8 cellular contexts compared by ENCODE assay signal in genomic region chr2:202849343-202849742, GRCh38. TPM values are rescaled to one million over a fixed set of nuclear protein-coding genes. Genes with fewer than 3 reads are reported as not detected.
DNase-seq lines count a peak whose midpoint lies in the region; ATAC-seq, FAIRE-seq and TF ChIP-seq lines count a peak whose summit lies in the region.
"Not testable (repeated sequence)": the region's sequence is repeated elsewhere in the genome, so short reads cannot be mapped to it uniquely, and the experiment has no call there.

No MANE protein-coding gene starts in this region.

- 14% methylated on average over 2 of the region's 3 CpGs for WGBS in K562 (ENCODE audit: insufficient coverage, low coverage, missing lambda C conversion rate)

- in situ Hi-C loops in K562 (cut with MboI) = not testable (repeated sequence)

- DNase-seq in GM23338 (ENCODE audit: low spot score); WTC11 (ENCODE audit: low spot score); K562 (ENCODE audit: extremely low read depth in 1 of 4, low spot score in 3 of 4); osteoblast (ENCODE audit: insufficient read length, low spot score, missing footprints): not testable (repeated sequence)

- peak overlapping the region in 8 of 11 experiments; percentile 43 to 72 (median 60); a peak in 14 of 22 replicates for H3K27ac ChIP-seq in BLaER1 treated with 17β-estradiol and CSF1 and Interleukin-3, amounts not matched to agents 10 nM and 100 nM
- H3K27ac ChIP-seq in GM23338 (ENCODE audit: low read depth); OCI-LY1 (ENCODE audit: low read depth, low read length, poor library complexity, severe bottlenecking); K562 (ENCODE audit: extremely low read depth, low read depth, low read length); osteoblast (ENCODE audit: low read depth, low read length): not testable (repeated sequence)
- peak overlapping the region; percentile 44 for H3K27ac ChIP-seq in KOPT-K1 (ENCODE audit: low read depth, low read length, poor library complexity, severe bottlenecking)

- H3K9me3 Mint-ChIP-seq in GM23338, WTC11: not testable (repeated sequence)

- intact Hi-C loops in K562 (cut with micrococcal nuclease) = not testable (repeated sequence)

- not testable (repeated sequence) for TF ChIP-seq EP300 in K562 (IDR thresholded peaks at IDR 0.05; ENCODE audit: low read length)

- not testable (repeated sequence) for H3K27me3 ChIP-seq in BLaER1 treated with 17β-estradiol and CSF1 and Interleukin-3, amounts not matched to agents 10 nM and 100 nM; GM23338 (ENCODE audit: insufficient read depth); OCI-LY1 (ENCODE audit: insufficient read depth, low read length); K562 (ENCODE audit: control insufficient read depth in 2 of 2, insufficient read depth in 2 of 2, low read length in 2 of 2); iPS-15b (ENCODE audit: control insufficient read depth, insufficient read depth, low read length); osteoblast (ENCODE audit: insufficient read depth, low read length)

- CTCF ChIA-PET in WTC11 (lab: Charles Lee); K562 (lab: Yijun Ruan, JAX; ENCODE audit: low intra/inter-chr PET ratio): not testable (repeated sequence)

- BruUV-seq in K562 (replicated peaks; lab: Mats Ljungman, UMichigan) = not testable (repeated sequence)

- not testable (repeated sequence) for FAIRE-seq in K562 (lab: Jason Lieb, UNC)

- H3K9me2 ChIP-seq in GM23338 (ENCODE audit: insufficient read depth); OCI-LY1 (ENCODE audit: low read depth, low read length): not testable (repeated sequence)

- not testable (repeated sequence) for H3K9me3 ChIP-seq in BLaER1 treated with 17β-estradiol and CSF1 and Interleukin-3, amounts not matched to agents 10 nM and 100 nM (replicated peaks in 1 of 11); KOPT-K1 (ENCODE audit: insufficient read depth, low read length, poor library complexity, severe bottlenecking); OCI-LY1 (ENCODE audit: low read length); K562 (replicated peaks; ENCODE audit: control insufficient read depth, insufficient read depth, low read depth, low read length); iPS-15b (ENCODE audit: control insufficient read depth, insufficient read depth, low read length); osteoblast (ENCODE audit: low read depth, low read length)

- H3K4me1 Mint-ChIP-seq in GM23338, WTC11: not testable (repeated sequence)

- H3F3A ChIP-seq in GM23338 (replicated peaks; ENCODE audit: low read depth); OCI-LY1 (ENCODE audit: insufficient read depth, low read length): not testable (repeated sequence)

- H2AFZ ChIP-seq in GM23338; OCI-LY1 (ENCODE audit: low read length): not testable (repeated sequence)
- peak overlapping the region; percentile 79 for H2AFZ ChIP-seq in K562 (ENCODE audit: low read depth, low read length)
- peak overlapping the region; percentile 68 for H2AFZ ChIP-seq in osteoblast (ENCODE audit: low read length)

- POLR2A ChIA-PET in WTC11 (lab: Charles Lee) = not testable (repeated sequence)
- POLR2A ChIA-PET in K562 (lab: Yijun Ruan, JAX) = interaction anchor here (0.6 kb wide), 1 partner anchor 393 kb away, joined by 3 read pairs; no protein-coding TSS in a partner anchor

- H4K20me1 ChIP-seq in BLaER1 treated with 17β-estradiol and CSF1 and Interleukin-3, amounts not matched to agents 10 nM and 100 nM; GM23338 (replicated peaks; ENCODE audit: insufficient read depth); OCI-LY1 (ENCODE audit: insufficient read depth, low read length); K562 (replicated peaks; ENCODE audit: control insufficient read depth, insufficient read depth, low read length); osteoblast (ENCODE audit: insufficient read depth, low read length): not testable (repeated sequence)

- TF ChIP-seq CTCF in GM23338 (conservative IDR thresholded peaks at IDR 0.05; ENCODE audit: low read depth in 2 of 2); OCI-LY1 (IDR thresholded peaks at IDR 0.05; ENCODE audit: low read length); WTC11 (IDR thresholded peaks at IDR 0.05); K562 (IDR thresholded peaks at IDR 0.05 in 2 of 3, conservative IDR thresholded peaks at IDR 0.05 in 1 of 3; ENCODE audit: insufficient read depth in 2 of 3, low read depth in 1 of 3, low read length in 3 of 3); osteoblast (IDR thresholded peaks at IDR 0.05; ENCODE audit: extremely low read depth, low read depth, low read length): not testable (repeated sequence)

- not testable (repeated sequence) for H3K36me3 ChIP-seq in BLaER1 treated with 17β-estradiol and CSF1 and Interleukin-3, amounts not matched to agents 10 nM and 100 nM; GM23338 (ENCODE audit: insufficient read depth); KOPT-K1 (ENCODE audit: insufficient read depth, low read length); OCI-LY1 (ENCODE audit: insufficient read depth, low read length); K562 (ENCODE audit: control insufficient read depth, insufficient read depth, low read length); iPS-15b (ENCODE audit: control insufficient read depth, insufficient read depth, low read length); osteoblast (ENCODE audit: insufficient read depth, low read length)

- peak overlapping the region in 3 of 11 experiments; percentile 9 to 35 (median 31); a peak in 4 of 22 replicates for H3K9ac ChIP-seq in BLaER1 treated with 17β-estradiol and CSF1 and Interleukin-3, amounts not matched to agents 10 nM and 100 nM
- not testable (repeated sequence) for H3K9ac ChIP-seq in OCI-LY1 (ENCODE audit: low read length); K562 (ENCODE audit: insufficient read depth in 1 of 2, low read depth in 2 of 2, low read length in 2 of 2)
- H3K9ac ChIP-seq in iPS-15b (ENCODE audit: low read depth, low read length) = peak overlapping the region; percentile 24

- not testable (repeated sequence) for H3K36me3 Mint-ChIP-seq in GM23338 (ENCODE audit: low read depth); WTC11

- not testable (repeated sequence) for H3K4me3 ChIP-seq in BLaER1 treated with 17β-estradiol and CSF1 and Interleukin-3, amounts not matched to agents 10 nM and 100 nM; GM23338; OCI-LY1 (ENCODE audit: low read depth, low read length, poor library complexity, severe bottlenecking); K562; iPS-15b (ENCODE audit: low read depth, low read length); osteoblast (ENCODE audit: insufficient read depth, low read length)

- not testable (repeated sequence) for H3K27ac Mint-ChIP-seq in GM23338, WTC11

- H3K9me1 ChIP-seq in K562 (ENCODE audit: control insufficient read depth, insufficient read depth, low read length) = not testable (repeated sequence)

- H3K4me1 ChIP-seq in BLaER1 treated with 17β-estradiol and CSF1 and Interleukin-3, amounts not matched to agents 10 nM and 100 nM = peaks cover 6 to 17% (median 12%) of the 10 kb centered on the region in 10 experiments; a peak in 15 of 20 replicates
- H3K4me1 ChIP-seq in GM23338 (ENCODE audit: insufficient read depth); K562 (replicated peaks in 1 of 2; ENCODE audit: control insufficient read depth in 2 of 2, insufficient read depth in 2 of 2, low read length in 2 of 2); iPS-15b (ENCODE audit: control insufficient read depth, insufficient read depth, low read length); osteoblast (ENCODE audit: insufficient read depth, low read length): not testable (repeated sequence)
- H3K4me1 ChIP-seq in OCI-LY1 (ENCODE audit: insufficient read depth, low read length, severe bottlenecking) = peaks cover 19% of the 10 kb centered on the region

- not testable (repeated sequence) for H3K79me2 ChIP-seq in GM23338 (replicated peaks; ENCODE audit: insufficient read depth); OCI-LY1 (ENCODE audit: insufficient read depth, low read length); K562 (ENCODE audit: control insufficient read depth, insufficient read depth, low read length); osteoblast (ENCODE audit: insufficient read depth, low read length)

- ATAC-seq in GM23338 (peak; percentile 49), WTC11 (peak; percentile 32; the same call in 1 of the 2 replicates), K562 (peak; percentile 51; the same call in 2 of the 3 replicates)

- H3K4me2 ChIP-seq in BLaER1 treated with 17β-estradiol and CSF1 and Interleukin-3, amounts not matched to agents 10 nM and 100 nM = peak overlapping the region in 10 of 11 experiments; percentile 16 to 71 (median 40); a peak in 16 of 22 replicates
- H3K4me2 ChIP-seq in GM23338; K562 (ENCODE audit: insufficient read depth, low read length); osteoblast (ENCODE audit: insufficient read depth, low read length): not testable (repeated sequence)
- H3K4me2 ChIP-seq in OCI-LY1 (ENCODE audit: low read length) = peak overlapping the region; percentile 5; the same call in 1 of the 2 replicates

- not testable (repeated sequence) for H3K4me3 Mint-ChIP-seq in GM23338, WTC11

- not testable (repeated sequence) for H3K27me3 Mint-ChIP-seq in GM23338 (ENCODE audit: insufficient read depth, low read depth, poor library complexity); WTC11 (ENCODE audit: low read depth)

- not testable (repeated sequence) for TF ChIP-seq RAD21 in K562 (CRISPR knock-in tag; conservative IDR thresholded peaks at IDR 0.05 in 1 of 2, IDR thresholded peaks at IDR 0.05 in 1 of 2)

- not testable (repeated sequence) for TF ChIP-seq POLR2A in K562 (conservative IDR thresholded peaks at IDR 0.05)

RNA-seq across cellular contexts. Expression of gene ICA1L, which starts 22.2 kb away (rescaled TPM):
- total RNA-seq in GM23338 (2014; rRNA removed; shearing (Covaris generic)) = 5.6 and 7.2 TPM in 2 replicates
- polyA plus RNA-seq in GM23338 (2016; fragmentation: Nextera tagmentation; extraction: Ambion mirVana) (1.6 and 2.2 TPM in 2 replicates), K562 (2011; rRNA removed) (1.2 and 1.6 TPM in 2 replicates), K562 (2014; fragmentation: Illumina TruSeq; extraction: Trizol) (1.1 TPM in 2 replicates), K562 (2014; fragmentation: Nextera tagmentation; extraction: Ambion mirVana) (under 1 TPM; 0.57 to 0.62 TPM), K562 (2014; rRNA removed) (0.86 and 1.7 TPM in 2 replicates)
- total RNA-seq in WTC11 (2021) (2.7 to 3.1 TPM (median 2.8 TPM) in 3 replicates), K562 (2014; rRNA removed) (1.1 and 1.7 TPM in 2 replicates), K562 (2014; rRNA removed; fragmentation: Illumina TruSeq; extraction: Trizol) (1.3 and 1.8 TPM in 2 replicates), K562 (2015; rRNA removed; fragmentation: Illumina TruSeq; extraction: Trizol) (1.1 and 2.0 TPM in 2 replicates), K562 (2021) (0.74 and 1.4 TPM in 2 replicates), osteoblast (8.7 and 12.1 TPM in 2 replicates)
- total RNA-seq in K562 (2011; cell fraction: chromatin; rRNA removed; ENCODE audit: low replicate concordance) = 2.6 and 7.1 TPM in 2 replicates
- 1.3 and 2.2 TPM in 2 replicates for total RNA-seq in K562 (2011; cell fraction: nucleolus; rRNA removed)
- 3.2 and 6.0 TPM in 2 replicates for total RNA-seq in K562 (2011; cell fraction: nucleoplasm; rRNA removed)
- 0.33 and 0.50 TPM in 2 replicates for polyA plus RNA-seq in K562 (2011; cell fraction: cytosol; rRNA removed)
- 1.2 TPM in 2 replicates for polyA plus RNA-seq in K562 (2011; cell fraction: nucleus; rRNA removed)
- polyA plus RNA-seq in K562 (2012) = 0.92 and 0.96 TPM in 2 replicates
- 1.6 and 2.1 TPM in 2 replicates for polyA minus RNA-seq in K562 (2011; rRNA and poly(A)+ RNA removed)
- polyA minus RNA-seq in K562 (2011; cell fraction: cytosol; rRNA and poly(A)+ RNA removed) = 1.4 and 1.8 TPM in 2 replicates
- polyA minus RNA-seq in K562 (2011; cell fraction: nucleus; rRNA and poly(A)+ RNA removed) = 1.8 and 2.4 TPM in 2 replicates
